22 cellular contexts compared by ENCODE assay signal in genomic region chr15:59186501-59186900, GRCh38. TPM values are rescaled to one million over a fixed set of nuclear protein-coding genes. Genes with fewer than 3 reads are reported as not detected.
DNase-seq lines count a peak whose midpoint lies in the region; ATAC-seq and TF ChIP-seq lines count a peak whose summit lies in the region.
"Had no signal": no experiment of that assay in that cellular context is flagged by ENCODE, and none has a peak within 500 bp of the region (broad histone marks: within the 10 kb centered on the region; RNA-seq: fewer than 3 reads in every experiment).

No MANE protein-coding gene starts in this region.

- H3K27me3 ChIP-seq in adipocyte (replicated peaks; ENCODE audit: control insufficient read depth, insufficient read depth, low read length) (no peaks in the 10 kb centered on the region), right lobe of liver (no peaks in the 10 kb centered on the region)
- H3K27me3 ChIP-seq: BE2C had no signal

- DNase-seq in EH (ENCODE audit: low read depth) (peak; percentile 52), adipocyte (ENCODE audit: low read depth) (peak; percentile 62), fibroblast of mammary gland (ENCODE audit: low read depth) (peak; percentile 69), renal cortical epithelial cell (ENCODE audit: low read depth) (peak; percentile 69), coronary artery (ENCODE audit: low spot score) (no peak), right lobe of liver (no peak), GM13977 (ENCODE audit: low spot score) (no peak)
- no peak for DNase-seq in activated CD4-positive, CD25-positive, alpha-beta regulatory T cell (lab: John Stamatoyannopoulos, UW)
- DNase-seq: BE2C; CD8-positive, alpha-beta T cell; DMS79 treated with DMSO at 0.1 percent for 48 hours; GDM1; GOT3; NCI-H1105; NCI-H187; NCI-H345; NCI-H526; OCI-M1 had no signal

- no peak for ATAC-seq in right lobe of liver
- ATAC-seq: CD8-positive, alpha-beta T cell; GM12878; HepG2 had no signal

- intact Hi-C loops in right lobe of liver (cut with DNase I), result no loop called here

- H3K4me1 ChIP-seq in adipocyte (ENCODE audit: control insufficient read depth, insufficient read depth, low read length) (peaks cover 13% of the 10 kb centered on the region), right lobe of liver (no peaks in the 10 kb centered on the region)
- H3K4me1 ChIP-seq: BE2C had no signal

- TF ChIP-seq CTCF in fibroblast of mammary gland (conservative IDR thresholded peaks at IDR 0.05; ENCODE audit: control insufficient read depth, insufficient read depth, low read depth, low read length) (no peak), coronary artery (IDR thresholded peaks at IDR 0.05) (no peak), right lobe of liver (IDR thresholded peaks at IDR 0.05) (no peak), GM13977 (IDR thresholded peaks at IDR 0.05; ENCODE audit: extremely low read depth, insufficient read depth, missing control alignments) (no peak)

- H3K9me3 ChIP-seq in adipocyte (ENCODE audit: control insufficient read depth, low read length), result peaks cover 4% of the 10 kb centered on the region
- H3K9me3 ChIP-seq in right lobe of liver, result peaks cover 0 to 5% (median 0%) of the 10 kb centered on the region in 4 donors

- 84% methylated on average over 4 of the region's 4 CpGs for WGBS in right lobe of liver (ENCODE audit: insufficient coverage, low coverage, low lambda C conversion rate, missing lambda C conversion rate)

- in situ Hi-C loops in GM13977 (cut with MboI; ENCODE audit: low pct_unique_long_range_greater_than_20kb, low sequenced_read_pairs, unreplicated experiment), result no loop called here

- H3K36me3 ChIP-seq in adipocyte (ENCODE audit: control insufficient read depth, insufficient read depth, low read length, severe bottlenecking), result peaks cover 57% of the 10 kb centered on the region
- H3K36me3 ChIP-seq in right lobe of liver, result peaks cover 5 to 24% (median 7%) of the 10 kb centered on the region in 4 donors
- H3K36me3 ChIP-seq: BE2C had no signal

- no peak overlapping the region for H3K27ac ChIP-seq in coronary artery
- no peak overlapping the region for H3K27ac ChIP-seq in right lobe of liver

- no peak for TF ChIP-seq POLR2A in right lobe of liver (IDR thresholded peaks at IDR 0.05)

- no peak overlapping the region for H3K9ac ChIP-seq in adipocyte (ENCODE audit: low read length)

- H3K4me3 ChIP-seq in adipocyte (ENCODE audit: low read length) (no peak overlapping the region), fibroblast of mammary gland (ENCODE audit: control insufficient read depth, low read depth, low read length) (no peak overlapping the region), coronary artery (no peak overlapping the region), right lobe of liver (no peak overlapping the region)
- H3K4me3 ChIP-seq: GM12878 had no signal

RNA-seq across cellular contexts. Expression of gene LDHAL6B, which starts 20.1 kb away (rescaled TPM):
- not detected in 2 replicates for total RNA-seq in renal cortical epithelial cell
- not detected for total RNA-seq in right lobe of liver
- total RNA-seq: CD8-positive, alpha-beta T cell; GM12878; HepG2; MCF 10A; RPMI7951 had no signal

Comparison
In these comparisons a context has a peak if more than half of its experiments do, and no peak if none do; other contexts are left out.
1. DNase-seq: peak in EH (single experiment), adipocyte (single experiment), fibroblast of mammary gland (single experiment) and renal cortical epithelial cell (single experiment); none in coronary artery (single experiment), right lobe of liver (0 of 3), activated CD4-positive, CD25-positive, alpha-beta regulatory T cell (0 of 4) and GM13977 (single experiment).